In genomic region chr4:94452476-94453300, GRCh38 we compare ENCODE assay signal across 8 cellular contexts. TPM values are rescaled to one million over a fixed set of nuclear protein-coding genes. Genes with fewer than 3 reads are reported as not detected.
A peak's percentile ranks its signal among the peaks of the same experiment; 100 is the strongest.
DNase-seq lines count a peak whose midpoint lies in the region; ATAC-seq, FAIRE-seq and TF ChIP-seq lines count a peak whose summit lies in the region.

No MANE protein-coding gene starts in this region.

- no peak overlapping the region for H2BK5ac ChIP-seq in H1 (ENCODE audit: low read depth, low read length)

- peaks cover 0 to 43% of the 10 kb centered on the region in 2 experiments; a peak in 2 of 4 replicates for H3K79me2 ChIP-seq in H1 (ENCODE audit: control insufficient read depth in 1 of 2, insufficient read depth in 2 of 2, low read length in 2 of 2)

- H4K5ac ChIP-seq in H1 (ENCODE audit: insufficient read length, low read depth, low read length), result no peak overlapping the region

- H2BK12ac ChIP-seq in H1 (ENCODE audit: low read depth, low read length), result no peak overlapping the region

- no peaks in the 10 kb centered on the region for H3K27me3 ChIP-seq in Caco-2 (replicated peaks; ENCODE audit: control insufficient read depth, insufficient read depth, low read length)
- peaks cover 0 to 3% (median 0%) of the 10 kb centered on the region in 4 experiments; a peak in 1 of 7 replicates for H3K27me3 ChIP-seq in H1 (replicated peaks in 1 of 4; ENCODE audit: control insufficient read depth in 3 of 4, extremely low read depth in 1 of 4, insufficient read depth in 3 of 4, low read length in 3 of 4)
- no peaks in the 10 kb centered on the region for H3K27me3 ChIP-seq in lower lobe of right lung (ENCODE audit: low read depth)

- POLR2A ChIA-PET in Caco-2 (lab: Charles Lee) (no interaction called here), H1 (lab: Charles Lee; ENCODE audit: partially characterized antibody) (interaction anchor here (0.5 to 3.6 kb wide), 16 partner anchors 8 to 473 kb away, joined by 3 to 11 read pairs (median 4); no protein-coding TSS in a partner anchor)

- H3K4me2 ChIP-seq in H1 (ENCODE audit: insufficient read depth in 1 of 2, low read depth in 2 of 2, low read length in 2 of 2), result peak overlapping the region; percentile 75 to 90

- H3K23me2 ChIP-seq in H1 (ENCODE audit: low read depth, low read length), result peaks cover 8% of the 10 kb centered on the region

- peaks cover 15% of the 10 kb centered on the region for H3K36me3 Mint-ChIP-seq in Caco-2 (ENCODE audit: insufficient read depth, unreplicated experiment)
- H3K36me3 Mint-ChIP-seq in stimulated activated naive B cell treated with anti-CD40 and anti-IgM and Interleukin-4, amounts not matched to agents 10 μg/mL and 1 μg/mL and 100 μg/mL, for 72 hours, result peaks cover 0 to 2% of the 10 kb centered on the region in 2 donors

- H3K18ac ChIP-seq in H1 (ENCODE audit: extremely low read depth, low read length), result no peak overlapping the region

- BruUV-seq in Caco-2 (replicated peaks; lab: Mats Ljungman, UMichigan), result no TSS peak

- TF ChIP-seq CTCF in Caco-2 (IDR thresholded peaks at IDR 0.05; ENCODE audit: insufficient read depth in 1 of 2, low read depth in 1 of 2, low read length in 1 of 2, severe bottlenecking in 1 of 2, unreplicated experiment in 1 of 2) (no peak), H1 (IDR thresholded peaks at IDR 0.05; ENCODE audit: control extremely low read depth in 1 of 3, insufficient read depth in 1 of 3, low read depth in 1 of 3, low read length in 3 of 3) (no peak), lower lobe of right lung (IDR thresholded peaks at IDR 0.05) (no peak)

- no peaks in the 10 kb centered on the region for H3K9me3 Mint-ChIP-seq in Caco-2 (ENCODE audit: unreplicated experiment)
- no peaks in the 10 kb centered on the region for H3K9me3 Mint-ChIP-seq in stimulated activated naive B cell treated with anti-CD40 and anti-IgM and Interleukin-4, amounts not matched to agents 10 μg/mL and 1 μg/mL and 100 μg/mL, for 72 hours

- H3K4me3 ChIP-seq in Caco-2 (ENCODE audit: low read depth, low read length), result peak overlapping the region; percentile 79
- peak overlapping the region; percentile 56 to 91 (median 77) for H3K4me3 ChIP-seq in H1 (ENCODE audit: extremely low read depth in 1 of 4, insufficient read depth in 2 of 4, low read depth in 3 of 4, low read length in 4 of 4)
- H3K4me3 ChIP-seq in lower lobe of right lung, result peak overlapping the region; percentile 98

- CTCF ChIA-PET in Caco-2 (lab: Charles Lee), result no interaction called here
- CTCF ChIA-PET in H1 (lab: Charles Lee; ENCODE audit: partially characterized antibody), result interaction anchor here (0.6 to 2.6 kb wide), 3 partner anchors 46 to 665 kb away, joined by 3 to 6 read pairs (median 3); no protein-coding TSS in a partner anchor

- no peak overlapping the region for H3K23ac ChIP-seq in H1 (ENCODE audit: insufficient read length)

- no peak for TF ChIP-seq RAD21 in H1 (IDR thresholded peaks at IDR 0.05 in 1 of 2, conservative IDR thresholded peaks at IDR 0.05 in 1 of 2; ENCODE audit: low read depth in 2 of 2, low read length in 2 of 2)

- peaks cover 45% of the 10 kb centered on the region for H3K4me1 ChIP-seq in Caco-2
- peaks cover 0 to 11% (median 7%) of the 10 kb centered on the region in 4 experiments; a peak in 6 of 7 replicates for H3K4me1 ChIP-seq in H1 (replicated peaks in 1 of 4; ENCODE audit: control insufficient read depth in 3 of 4, insufficient read depth in 4 of 4, low read length in 3 of 4)
- peaks cover 41% of the 10 kb centered on the region for H3K4me1 ChIP-seq in lower lobe of right lung

- DNase-seq in Caco-2 (peak; percentile 66 to 74), M059J (ENCODE audit: low read depth) (peak; percentile 87), H1 (ENCODE audit: low read depth in 1 of 2, low spot score in 2 of 2) (peak; percentile 54 to 69), lower lobe of right lung (peak; percentile 84)
- peak; percentile 3 to 4 for DNase-seq in activated CD4-positive, alpha-beta T cell treated with anti-CD3 and anti-CD28 coated beads for 4 hours
- no peak for DNase-seq in stimulated activated naive B cell treated with anti-CD40 and anti-IgM and Interleukin-4, amounts not matched to agents 10 μg/mL and 1 μg/mL and 100 μg/mL, for 72 hours

- peak; percentile 12 for ATAC-seq in GM21390 (IDR thresholded peaks at IDR 0.05; ENCODE audit: unreplicated experiment)
- peak; percentile 88 to 89 for ATAC-seq in lower lobe of right lung
- ATAC-seq in stimulated activated naive B cell treated with anti-CD40 and anti-IgM and Interleukin-4, amounts not matched to agents 10 μg/mL and 1 μg/mL and 100 μg/mL, for 72 hours (replicated peaks), result peak in 1 of 2 donors; percentile 1
- no peak for ATAC-seq in GM21381 (IDR thresholded peaks at IDR 0.05; ENCODE audit: unreplicated experiment)

- H3K56ac ChIP-seq in H1 (replicated peaks; ENCODE audit: insufficient read length, low read depth, low read length), result no peak overlapping the region

- H2AK5ac ChIP-seq in H1 (ENCODE audit: low read depth, low read length), result no peak overlapping the region

- WGBS in H1 (ENCODE audit: extremely low coverage in 1 of 2, insufficient coverage in 1 of 2, insufficient read length in 1 of 2, insufficient replicate concordance in 2 of 2, low coverage in 1 of 2, low lambda C conversion rate in 2 of 2, missing lambda C conversion rate in 1 of 2), 2 experiments, result 1% methylated on average over 25 of the region's 25 CpGs; no CpG with 5 or more reads in 1 of the 2 experiments

- H3K27me3 Mint-ChIP-seq in Caco-2 (ENCODE audit: insufficient read depth, unreplicated experiment), result no peaks in the 10 kb centered on the region
- H3K27me3 Mint-ChIP-seq in stimulated activated naive B cell treated with anti-CD40 and anti-IgM and Interleukin-4, amounts not matched to agents 10 μg/mL and 1 μg/mL and 100 μg/mL, for 72 hours, result peaks cover 11 to 12% of the 10 kb centered on the region in 2 donors

- no peaks in the 10 kb centered on the region for H4K20me1 ChIP-seq in H1 (replicated peaks in 1 of 2; ENCODE audit: control insufficient read depth in 1 of 2, insufficient read depth in 2 of 2, low read length in 2 of 2)

- H3K27ac Mint-ChIP-seq in Caco-2 (ENCODE audit: unreplicated experiment), result peak overlapping the region; percentile 61
- peak overlapping the region; percentile 44 for H3K27ac Mint-ChIP-seq in stimulated activated naive B cell treated with anti-CD40 and anti-IgM and Interleukin-4, amounts not matched to agents 10 μg/mL and 1 μg/mL and 100 μg/mL, for 72 hours

- H3K36me3 ChIP-seq in Caco-2 (ENCODE audit: control insufficient read depth, insufficient read depth, low read length), result no peaks in the 10 kb centered on the region
- H3K36me3 ChIP-seq in H1 (ENCODE audit: control insufficient read depth in 2 of 4, insufficient read depth in 4 of 4, low read length in 3 of 4), result peaks cover 0 to 7% (median 0%) of the 10 kb centered on the region in 4 experiments; a peak in 2 of 8 replicates
- no peaks in the 10 kb centered on the region for H3K36me3 ChIP-seq in lower lobe of right lung

- H3K27ac ChIP-seq in H1 (ENCODE audit: low read depth, low read length), result peak overlapping the region; percentile 12; the same call in 1 of the 2 replicates
- H3K27ac ChIP-seq in lower lobe of right lung, result peak overlapping the region; percentile 96

- peak in 1 of 2 experiments; percentile 72; a peak in 2 of 3 replicates for TF ChIP-seq POLR2A in H1 (IDR thresholded peaks at IDR 0.05; ENCODE audit: control extremely low read depth in 1 of 2, low read depth in 2 of 2, low read length in 2 of 2)

- H2BK120ac ChIP-seq in H1 (replicated peaks; ENCODE audit: low read depth, low read length), result no peak overlapping the region

- H2BK20ac ChIP-seq in H1 (ENCODE audit: low read length), result no peak overlapping the region

- H2AFZ ChIP-seq in H1 (ENCODE audit: low read length), result 0 out of 2 replicates have a peak overlapping the region, but pooled peaks have one; percentile 51

- no peak overlapping the region for H3K14ac ChIP-seq in H1 (ENCODE audit: insufficient read length)

- no peak overlapping the region for H4K91ac ChIP-seq in H1 (replicated peaks; ENCODE audit: insufficient read length, low read length)

- no peak overlapping the region for H3K4ac ChIP-seq in H1 (replicated peaks; ENCODE audit: insufficient read length, low read depth, low read length)

- no peak overlapping the region for H4K8ac ChIP-seq in H1 (ENCODE audit: extremely low read depth, insufficient read depth, low read length)

- peak overlapping the region; percentile 42 to 72 (median 70) for H3K9ac ChIP-seq in H1 (replicated peaks in 1 of 4; ENCODE audit: extremely low read depth in 1 of 4, low read depth in 3 of 4, low read length in 3 of 4)

- H3K4me1 Mint-ChIP-seq in Caco-2 (ENCODE audit: low read depth, unreplicated experiment), result peaks cover 31% of the 10 kb centered on the region
- H3K4me1 Mint-ChIP-seq in stimulated activated naive B cell treated with anti-CD40 and anti-IgM and Interleukin-4, amounts not matched to agents 10 μg/mL and 1 μg/mL and 100 μg/mL, for 72 hours, result peaks cover 9 to 17% of the 10 kb centered on the region in 2 donors

- no peaks in the 10 kb centered on the region for H3K9me3 ChIP-seq in Caco-2
- no peaks in the 10 kb centered on the region for H3K9me3 ChIP-seq in H1 (ENCODE audit: insufficient read depth in 2 of 2, low read depth in 1 of 2, low read length in 1 of 2)
- no peaks in the 10 kb centered on the region for H3K9me3 ChIP-seq in lower lobe of right lung

- H2BK15ac ChIP-seq in H1 (ENCODE audit: low read length), result no peak overlapping the region

- TF ChIP-seq EP300 in H1 (IDR thresholded peaks at IDR 0.05; ENCODE audit: borderline replicate concordance in 1 of 2, low read depth in 2 of 2, low read length in 2 of 2), result no peak

- H3K79me1 ChIP-seq in H1 (ENCODE audit: low read depth, low read length), result no peaks in the 10 kb centered on the region

- H3K4me3 Mint-ChIP-seq in Caco-2 (ENCODE audit: unreplicated experiment), result peak overlapping the region; percentile 85
- peak overlapping the region; percentile 92 to 94 for H3K4me3 Mint-ChIP-seq in stimulated activated naive B cell treated with anti-CD40 and anti-IgM and Interleukin-4, amounts not matched to agents 10 μg/mL and 1 μg/mL and 100 μg/mL, for 72 hours

- FAIRE-seq in H1 (lab: Jason Lieb, UNC), result peak; percentile 45

- intact Hi-C loops in Caco-2 (cut with micrococcal nuclease; ENCODE audit: unreplicated experiment) (loop anchor here (1.0 kb wide), 1 partner anchor 144 kb away; no protein-coding TSS in a partner anchor), lower lobe of right lung (cut with DNase I) (no loop called here)

RNA-seq across cellular contexts. Expression of gene PDLIM5, which starts 0.9 kb away (rescaled TPM):
- 106 and 116 TPM in 2 replicates for total RNA-seq in Caco-2 (2022)
- 49.8 and 54.3 TPM in 2 replicates for total RNA-seq in M059J (2014; rRNA removed; shearing (Covaris generic))
- total RNA-seq in H1 (2021; fragmentation: NEBNext Ultra II Directional; extraction: Animal tissue kit (Norgen Biotek cat#: 25700)), result 58.9 and 62.1 TPM in 2 replicates
- 28.6 and 37.3 TPM in 2 replicates for polyA plus RNA-seq in H1 (2011; rRNA removed)
- polyA plus RNA-seq in H1 (2011; cell fraction: cytosol; rRNA removed), result 35.2 TPM
- 40.5 TPM for polyA plus RNA-seq in H1 (2011; cell fraction: nucleus; rRNA removed)
- 29.1 to 37.0 TPM (median 31.3 TPM) in 4 replicates for polyA plus RNA-seq in H1 (2012, experiment 1 of 2)
- polyA plus RNA-seq in H1 (2012, experiment 2 of 2), result 6.7 TPM
- polyA plus RNA-seq in H1 (2013, experiment 1 of 2), result 27.9 TPM
- 27.3 TPM for polyA plus RNA-seq in H1 (2013, experiment 2 of 2)
- 178 and 216 TPM in 2 replicates for polyA minus RNA-seq in H1 (2011; rRNA and poly(A)+ RNA removed)
- 35.4 TPM for polyA minus RNA-seq in H1 (2011; cell fraction: cytosol; rRNA and poly(A)+ RNA removed)
- 155 TPM for polyA minus RNA-seq in H1 (2011; cell fraction: nucleus; rRNA and poly(A)+ RNA removed)
- total RNA-seq in lower lobe of right lung, result 75.8 TPM
